In genomic region chr14:74326369-74327152, GRCh38 we compare ENCODE assay signal across 15 cellular contexts. TPM values are rescaled to one million over a fixed set of nuclear protein-coding genes. Genes with fewer than 3 reads are reported as not detected.
A peak's percentile ranks its signal among the peaks of the same experiment; 100 is the strongest.
DNase-seq lines count a peak whose midpoint lies in the region; ATAC-seq lines count a peak whose summit lies in the region.
"Had no signal": no experiment of that assay in that cellular context is flagged by ENCODE, and none has a peak within 500 bp of the region (broad histone marks: within the 10 kb centered on the region; RNA-seq: fewer than 3 reads in every experiment).

No MANE protein-coding gene starts in this region.

- H3K4me1 ChIP-seq in HUES64 (ENCODE audit: insufficient read depth, low read length), result peaks cover 23% of the 10 kb centered on the region
- peaks cover 22% of the 10 kb centered on the region for H3K4me1 ChIP-seq in ectodermal cell (ENCODE audit: control insufficient read depth, insufficient read depth, low read length)
- peaks cover 21% of the 10 kb centered on the region for H3K4me1 ChIP-seq in neuron (ENCODE audit: insufficient read depth, low read length)
- H3K4me1 ChIP-seq: right lobe of liver, suprapubic skin had no signal

- DNase-seq in NCI-H2171 treated with DMSO at 0.1 percent for 48 hours (lab: John Stamatoyannopoulos, UW), result peak; percentile 77
- no peak for DNase-seq in NCI-H1436 treated with DMSO at 0.1 percent for 48 hours (lab: John Stamatoyannopoulos, UW)
- DNase-seq in AG20443 (ENCODE audit: low spot score), result no peak
- DNase-seq: activated effector memory CD4-positive, alpha-beta T cell treated with anti-CD3 and anti-CD28 coated beads, Interleukin-2, amount 50 U/mL, for 16 hours; erythroblast; hippocampal formation; mucosa of descending colon; right lobe of liver had no signal

- under 1% methylated on average over 6 of the region's 10 CpGs for WGBS in HUES64
- WGBS in ectodermal cell, 2 experiments, result 0 to 2% methylated on average over 9 to 10 of the region's 10 CpGs

- ATAC-seq in GM21423 (IDR thresholded peaks at IDR 0.05; ENCODE audit: unreplicated experiment) (no peak), HG02623 (IDR thresholded peaks at IDR 0.05; ENCODE audit: unreplicated experiment) (no peak)
- ATAC-seq: mucosa of descending colon had no signal

- H3K4me3 ChIP-seq in HUES64 (ENCODE audit: low read length) (peak overlapping the region; percentile 34), ectodermal cell (ENCODE audit: insufficient read depth, low read depth, low read length) (no peak overlapping the region), neuron (ENCODE audit: low read length) (no peak overlapping the region)
- H3K4me3 ChIP-seq: mucosa of descending colon, right lobe of liver, suprapubic skin had no signal

- H3K27ac ChIP-seq in HUES64 (ENCODE audit: low read depth, low read length), result peak overlapping the region; percentile 99
- peak overlapping the region; percentile 96 for H3K27ac ChIP-seq in ectodermal cell (ENCODE audit: insufficient read depth, low read depth, low read length, poor library complexity, severe bottlenecking)
- H3K27ac ChIP-seq: C4-2B, right lobe of liver, suprapubic skin had no signal

- no peaks in the 10 kb centered on the region for H3K9me3 ChIP-seq in HUES64 (ENCODE audit: insufficient read depth, low read depth, low read length)
- H3K9me3 ChIP-seq in ectodermal cell (ENCODE audit: control insufficient read depth, low read length), result no peaks in the 10 kb centered on the region
- H3K9me3 ChIP-seq in neuron (ENCODE audit: low read length), result no peaks in the 10 kb centered on the region
- H3K9me3 ChIP-seq: mucosa of descending colon, right lobe of liver, suprapubic skin had no signal

- H3K9ac ChIP-seq in HUES64 (ENCODE audit: low read depth, low read length), result peak overlapping the region; percentile 82

- peak overlapping the region; percentile 18 for H2AFZ ChIP-seq in neuron (ENCODE audit: low read depth, low read length)

- H3K27me3 ChIP-seq in HUES64 (ENCODE audit: insufficient read depth, low read length), result no peaks in the 10 kb centered on the region
- no peaks in the 10 kb centered on the region for H3K27me3 ChIP-seq in ectodermal cell (ENCODE audit: control insufficient read depth, insufficient read depth, low read length, poor library complexity, severe bottlenecking)
- no peaks in the 10 kb centered on the region for H3K27me3 ChIP-seq in neuron (ENCODE audit: insufficient read depth, low read length)
- H3K27me3 ChIP-seq: right lobe of liver, suprapubic skin had no signal

- H3K36me3 ChIP-seq in HUES64 (ENCODE audit: insufficient read depth, low read length) (no peaks in the 10 kb centered on the region), ectodermal cell (ENCODE audit: control insufficient read depth, insufficient read depth, low read length) (no peaks in the 10 kb centered on the region), neuron (ENCODE audit: insufficient read depth, low read length) (no peaks in the 10 kb centered on the region)
- H3K36me3 ChIP-seq: right lobe of liver, suprapubic skin had no signal

RNA-seq across cellular contexts. Expression of gene VRTN, which starts 21.7 kb away (rescaled TPM):
- 81.5 TPM for polyA plus RNA-seq in HUES64 (2013, experiment 1 of 2)
- polyA plus RNA-seq in HUES64 (2013, experiment 2 of 2), result 73.0 TPM
- polyA plus RNA-seq in ectodermal cell (2013, experiment 1 of 4), result 23.9 TPM
- 20.2 TPM for polyA plus RNA-seq in ectodermal cell (2013, experiment 2 of 4)
- polyA plus RNA-seq in ectodermal cell (2013, experiment 3 of 4), result 13.3 TPM
- polyA plus RNA-seq in ectodermal cell (2013, experiment 4 of 4), result 15.0 TPM

RNA-seq across cellular contexts. Expression of gene ABCD4, which starts 23.8 kb away (rescaled TPM):
- 47.6 TPM for polyA plus RNA-seq in HUES64 (2013, experiment 1 of 2)
- polyA plus RNA-seq in HUES64 (2013, experiment 2 of 2), result 46.7 TPM
- polyA plus RNA-seq in ectodermal cell (2013, experiment 1 of 4), result 115 TPM
- 102 TPM for polyA plus RNA-seq in ectodermal cell (2013, experiment 2 of 4)
- polyA plus RNA-seq in ectodermal cell (2013, experiment 3 of 4), result 88.6 TPM
- 103 TPM for polyA plus RNA-seq in ectodermal cell (2013, experiment 4 of 4)
